20 cellular contexts compared by ENCODE assay signal in the genomic region with DNA sequence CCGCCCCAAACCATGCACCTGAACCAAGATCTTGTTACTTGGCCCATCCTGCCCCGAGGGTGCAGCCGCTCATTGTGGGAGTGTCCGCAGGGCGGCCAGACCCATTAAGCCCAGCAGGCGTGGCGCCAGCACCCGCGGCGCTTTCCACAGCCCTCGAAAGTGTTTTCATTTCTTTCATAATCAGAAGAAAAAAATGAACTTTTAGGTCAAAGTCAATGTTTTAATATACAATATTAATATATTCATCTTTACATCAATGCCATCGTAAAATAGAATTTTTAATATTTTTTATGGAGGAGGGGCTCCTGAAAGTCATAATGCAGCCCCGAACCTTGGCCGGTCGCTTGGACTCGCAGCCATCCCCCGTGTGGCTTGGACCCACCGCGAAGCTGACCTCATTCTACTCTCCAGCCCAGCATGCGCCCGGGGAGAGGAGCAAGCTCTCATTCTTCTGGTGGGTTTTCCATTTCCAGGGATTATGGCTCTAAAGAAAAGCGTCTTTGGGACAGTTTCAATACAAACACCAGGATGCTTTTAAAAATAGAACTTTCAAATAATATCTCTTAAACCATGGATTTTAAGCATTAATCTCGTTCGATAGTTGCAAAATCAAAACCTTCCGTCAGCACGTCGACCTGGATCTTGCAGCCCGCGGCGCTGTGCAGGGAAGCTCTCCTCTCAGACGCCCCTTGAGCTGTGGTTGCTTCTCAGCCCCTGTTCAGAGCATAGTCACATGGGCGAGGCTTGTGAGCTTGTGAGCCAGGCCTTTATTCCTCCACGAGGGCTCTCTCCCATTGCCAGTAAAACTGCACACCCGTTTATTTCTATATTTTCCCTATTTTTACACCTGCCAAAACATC. TPM values are rescaled to one million over a fixed set of nuclear protein-coding genes. Genes with fewer than 3 reads are reported as not detected.
A peak's percentile ranks its signal among the peaks of the same experiment; 100 is the strongest.
DNase-seq lines count a peak whose midpoint lies in the region; ATAC-seq and TF ChIP-seq lines count a peak whose summit lies in the region.
"Had no signal": no experiment of that assay in that cellular context is flagged by ENCODE, and none has a peak within 500 bp of the region (broad histone marks: within the 10 kb centered on the region; RNA-seq: fewer than 3 reads in every experiment).

No MANE protein-coding gene starts in this region.

- H3K4me1 ChIP-seq in ectodermal cell (ENCODE audit: control insufficient read depth, insufficient read depth, low read length) (no peaks in the 10 kb centered on the region), neuronal stem cell (ENCODE audit: control insufficient read depth in 2 of 2, insufficient read depth in 1 of 2, low read depth in 1 of 2, low read length in 2 of 2) (peaks cover 0 to 5% of the 10 kb centered on the region in 2 donors), tibial artery (peaks cover 0 to 23% (median 12%) of the 10 kb centered on the region in 4 donors)

- H2BK120ac ChIP-seq in neuronal stem cell (ENCODE audit: low read depth, low read length): no peak overlapping the region

- H3K27ac ChIP-seq in ectodermal cell (ENCODE audit: insufficient read depth, low read depth, low read length, poor library complexity, severe bottlenecking) (peak overlapping the region; percentile 27), neuronal stem cell (replicated peaks; ENCODE audit: low read length) (no peak overlapping the region), tibial artery (peak overlapping the region; percentile 45 to 52)

- H2BK5ac ChIP-seq in neuronal stem cell (ENCODE audit: low read length): no peak overlapping the region

- H2AK5ac ChIP-seq in neuronal stem cell (ENCODE audit: low read depth, low read length): peak overlapping the region; percentile 97

- H3K14ac ChIP-seq in neuronal stem cell (ENCODE audit: low read length): no peak overlapping the region

- H3K23ac ChIP-seq in neuronal stem cell (ENCODE audit: low read depth, low read length, poor library complexity): peak overlapping the region; percentile 55

- H3K4ac ChIP-seq in neuronal stem cell (ENCODE audit: low read length): no peak overlapping the region

- DNase-seq in H7: peak; percentile 74
- DNase-seq in neuronal stem cell (ENCODE audit: low spot score): no peak
- no peak for DNase-seq in tibial artery
- DNase-seq in GDM1 (lab: John Stamatoyannopoulos, UW): no peak
- DNase-seq: Calu3, GOT3, Karpas-422, NCI-H1092, NCI-H1417 treated with DMSO at 0.1 percent for 48 hours, NCI-H1694 treated with DMSO at 0.1 percent for 48 hours, NCI-H2081, NCI-H2227 treated with DMSO at 0.1 percent for 48 hours, NCI-H526 treated with DMSO at 0.1 percent for 48 hours, SHP77 treated with DMSO at 0.1 percent for 48 hours had no signal

- no peak overlapping the region for H2BK15ac ChIP-seq in neuronal stem cell (ENCODE audit: low read length)

- TF ChIP-seq CTCF in tibial artery (IDR thresholded peaks at IDR 0.05): no peak

- no peak overlapping the region for H2AFZ ChIP-seq in neuronal stem cell (ENCODE audit: low read length)

- no peaks in the 10 kb centered on the region for H3K36me3 ChIP-seq in H7 (replicated peaks; ENCODE audit: control insufficient read depth, insufficient read depth, low read length)
- no peaks in the 10 kb centered on the region for H3K36me3 ChIP-seq in ectodermal cell (ENCODE audit: control insufficient read depth, insufficient read depth, low read length)
- no peaks in the 10 kb centered on the region for H3K36me3 ChIP-seq in neuronal stem cell (replicated peaks in 1 of 2; ENCODE audit: control insufficient read depth in 2 of 2, insufficient read depth in 2 of 2, low read length in 2 of 2)
- H3K36me3 ChIP-seq in tibial artery: no peaks in the 10 kb centered on the region

- H3K27me3 ChIP-seq in H7 (ENCODE audit: control insufficient read depth, insufficient read depth, low read length) (no peaks in the 10 kb centered on the region), ectodermal cell (ENCODE audit: control insufficient read depth, insufficient read depth, low read length, poor library complexity, severe bottlenecking) (no peaks in the 10 kb centered on the region), neuronal stem cell (ENCODE audit: control insufficient read depth in 3 of 3, insufficient read depth in 3 of 3, low read depth in 1 of 3, low read length in 3 of 3) (no peaks in the 10 kb centered on the region), tibial artery (no peaks in the 10 kb centered on the region)

- peaks cover 2% of the 10 kb centered on the region for H3K79me1 ChIP-seq in neuronal stem cell (ENCODE audit: low read depth, low read length)

- ATAC-seq in HG03045 (IDR thresholded peaks at IDR 0.05; ENCODE audit: unreplicated experiment): no peak
- no peak for ATAC-seq in GM19395 (IDR thresholded peaks at IDR 0.05; ENCODE audit: unreplicated experiment)
- ATAC-seq: HCT116, HepG2, Panc1 had no signal

- no peak overlapping the region for H2BK12ac ChIP-seq in neuronal stem cell (ENCODE audit: low read length)

- 85 to 89% methylated on average over 28 to 33 of the region's 34 CpGs for WGBS in ectodermal cell, 2 experiments
- WGBS in neuronal stem cell (ENCODE audit: extremely low coverage in 2 of 2, insufficient read length in 2 of 2, insufficient replicate concordance in 1 of 2), 2 donors: no CpG with 5 or more reads among the region's 34 CpGs

- H3K4me2 ChIP-seq in neuronal stem cell (ENCODE audit: insufficient read depth, low read length, poor library complexity, severe bottlenecking): no peak overlapping the region

- no peak overlapping the region for H3K4me3 ChIP-seq in H7 (ENCODE audit: insufficient read depth, low read depth, low read length)
- no peak overlapping the region for H3K4me3 ChIP-seq in ectodermal cell (ENCODE audit: insufficient read depth, low read depth, low read length)
- no peak overlapping the region for H3K4me3 ChIP-seq in neuronal stem cell (ENCODE audit: low read length in 2 of 2)
- peak overlapping the region; percentile 17 to 25 for H3K4me3 ChIP-seq in tibial artery

- no peak overlapping the region for H3K9ac ChIP-seq in neuronal stem cell (ENCODE audit: low read depth, low read length, poor library complexity)

- no peak overlapping the region for H3K18ac ChIP-seq in neuronal stem cell (ENCODE audit: low read length)

- intact Hi-C loops in tibial artery (cut with DNase I; ENCODE audit: low total_unique reads): no loop called here

- H3K9me3 ChIP-seq in ectodermal cell (ENCODE audit: control insufficient read depth, low read length): no peaks in the 10 kb centered on the region
- no peaks in the 10 kb centered on the region for H3K9me3 ChIP-seq in neuronal stem cell (replicated peaks in 1 of 2; ENCODE audit: control insufficient read depth in 2 of 2, insufficient read depth in 1 of 2, low read depth in 1 of 2, low read length in 2 of 2)
- no peaks in the 10 kb centered on the region for H3K9me3 ChIP-seq in tibial artery

- H4K91ac ChIP-seq in neuronal stem cell (ENCODE audit: low read depth, low read length, poor library complexity): no peak overlapping the region

- no peak overlapping the region for H4K8ac ChIP-seq in neuronal stem cell (ENCODE audit: low read depth, low read length)

RNA-seq across cellular contexts. Expression of a gene that starts 17.2 kb away (rescaled TPM):
- total RNA-seq in H7 (2014; rRNA removed; shearing (Covaris generic)): 23.2 and 26.5 TPM in 2 replicates
- 26.6 TPM for polyA plus RNA-seq in ectodermal cell (2013, experiment 1 of 4)
- polyA plus RNA-seq in ectodermal cell (2013, experiment 2 of 4): 25.7 TPM
- polyA plus RNA-seq in ectodermal cell (2013, experiment 3 of 4): 15.9 TPM
- polyA plus RNA-seq in ectodermal cell (2013, experiment 4 of 4): 18.1 TPM
- 22.8 TPM for polyA plus RNA-seq in neuronal stem cell (2013, experiment 1 of 2)
- polyA plus RNA-seq in neuronal stem cell (2013, experiment 2 of 2): 20.5 TPM

Comparison
In these comparisons a context has a peak if more than half of its experiments do, and no peak if none do; other contexts are left out.
1. H3K4me3 ChIP-seq: peak in tibial artery (2 of 2); none in H7 (single experiment), ectodermal cell (single experiment) and neuronal stem cell (0 of 2).